Comparison of ENCODE assay signal across 1 cellular context in genomic region chr5:93428868-93429267, GRCh38.
TF ChIP-seq lines count a peak whose summit lies in the region.

No MANE protein-coding gene starts in this region.

TF ChIP-seq in HEK293, 187 proteins besides CTCF, POLR2A, EP300 and RAD21 (continued from another document):
- TF ChIP-seq KLF16 (tag by site-specific recombination; IDR thresholded peaks at IDR 0.05): no peak
- no peak for TF ChIP-seq ZNF777 (tag by site-specific recombination; IDR thresholded peaks at IDR 0.05; ENCODE audit: borderline replicate concordance)
- no peak for TF ChIP-seq ZNF114 (tag by site-specific recombination; IDR thresholded peaks at IDR 0.05)
- no peak for TF ChIP-seq FEZF1 (tag by site-specific recombination; IDR thresholded peaks at IDR 0.05)
- no peak for TF ChIP-seq ZNF433 (tag by site-specific recombination; IDR thresholded peaks at IDR 0.05; ENCODE audit: low read depth)
- TF ChIP-seq ZNF664 (tag by site-specific recombination; IDR thresholded peaks at IDR 0.05): no peak
- TF ChIP-seq ZNF514 (tag by site-specific recombination; IDR thresholded peaks at IDR 0.05): no peak
- no peak for TF ChIP-seq ZNF626 (tag by site-specific recombination; IDR thresholded peaks at IDR 0.05)
- TF ChIP-seq ZEB2 (tag by site-specific recombination; IDR thresholded peaks at IDR 0.05): no peak
- TF ChIP-seq ZNF221 (tag by site-specific recombination; IDR thresholded peaks at IDR 0.05; ENCODE audit: borderline replicate concordance): no peak
- no peak for TF ChIP-seq ZNF280C (tag by site-specific recombination; IDR thresholded peaks at IDR 0.05)
- peak; percentile 88 for TF ChIP-seq SCRT2 (tag by site-specific recombination; IDR thresholded peaks at IDR 0.05)
